ENCODE assay signal across 34 cellular contexts in the genomic region with DNA sequence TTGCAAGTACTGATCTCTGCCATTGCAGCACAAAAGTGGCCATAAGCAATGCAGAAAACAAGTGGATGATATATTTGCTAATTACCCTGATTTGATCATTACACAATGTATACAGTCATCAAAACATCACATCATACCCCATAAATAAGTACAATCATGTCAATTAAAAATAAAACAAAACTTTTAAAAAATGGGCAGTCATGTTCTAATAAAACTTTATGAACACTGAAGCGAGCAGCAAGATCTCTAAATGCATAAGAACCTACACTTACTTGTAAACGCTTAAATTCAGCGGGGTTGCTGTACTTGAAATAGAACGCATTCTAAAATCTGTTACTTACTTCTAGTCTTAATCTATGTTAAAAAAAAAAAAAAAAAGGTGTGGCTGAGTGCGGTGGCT.
"Had no signal": no experiment of that assay in that cellular context is flagged by ENCODE, and none has a peak within 500 bp of the region (broad histone marks: within the 10 kb centered on the region; RNA-seq: fewer than 3 reads in every experiment).

No MANE protein-coding gene starts in this region.

- H3K27ac ChIP-seq: adrenal gland, body of pancreas, brain microvascular endothelial cell, breast epithelium, VCaP had no signal

- H3K27me3 ChIP-seq: adrenal gland, body of pancreas, brain microvascular endothelial cell, breast epithelium had no signal

- DNase-seq: activated B cell treated with CpG ODN at 0.5 μM for 24 hours; activated CD4-positive, alpha-beta memory T cell treated with anti-CD3 and anti-CD28 coated beads for 36 hours; activated CD4-positive, alpha-beta T cell treated with anti-CD3 and anti-CD28 coated beads for 4 hours; activated CD4-positive, alpha-beta T cell treated with anti-CD3 and anti-CD28 coated beads, Interleukin-2, amount 10 ng/mL, durations not matched to agents 24 days and 14 days; activated CD4-positive, alpha-beta T cell treated with anti-CD3 and anti-CD28 coated beads, Interleukin-2, amount 50 U/mL, for 1 hour; activated CD4-positive, alpha-beta T cell treated with anti-CD3 and anti-CD28 coated beads, Interleukin-2, amount 50 U/mL, for 4 hours; activated CD4-positive, CD25-positive, alpha-beta regulatory T cell treated with anti-CD3 and anti-CD28 coated beads, Interleukin-2, amount 50 U/mL, for 72 hours; activated CD8-positive, alpha-beta memory T cell treated with anti-CD3 and anti-CD28 coated beads, Interleukin-2, amount 50 U/mL, for 4 hours; activated CD8-positive, alpha-beta T cell treated with anti-CD3 and anti-CD28 coated beads for 36 hours; activated effector memory CD4-positive, alpha-beta T cell treated with anti-CD3 and anti-CD28 coated beads, Interleukin-2, amount 50 U/mL, for 16 hours; activated gamma-delta T cell treated with Interleukin-2 at 50 U/mL for 16 hours; activated naive CD4-positive, alpha-beta T cell; activated naive CD4-positive, alpha-beta T cell treated with anti-CD3 and anti-CD28 coated beads for 36 hours; activated naive CD4-positive, alpha-beta T cell treated with anti-CD3 and anti-CD28 coated beads, Interleukin-2, amount 50 U/mL, for 16 hours; activated naive CD8-positive, alpha-beta T cell treated with anti-CD3 and anti-CD28 coated beads for 36 hours; activated T-cell treated with anti-CD3 and anti-CD28 coated beads for 4 hours; activated T-cell treated with anti-CD3 and anti-CD28 coated beads, Interleukin-2, amount 50 U/mL, for 1 hour; activated T-cell treated with anti-CD3 and anti-CD28 coated beads, Interleukin-2, amount 50 U/mL, for 4 hours; activated T-cell treated with anti-CD3 and anti-CD28 coated beads, Interleukin-2, amount 50 U/mL, for 72 hours; adrenal gland; amniotic stem cell; aorta; body of pancreas; brain microvascular endothelial cell; central memory CD4-positive, alpha-beta T cell; cerebellar nuclear complex; T-cell; T-helper 17 cell had no signal

- H3K4me1 ChIP-seq: adrenal gland, body of pancreas, breast epithelium had no signal

- H3K4me3 ChIP-seq: adrenal gland, body of pancreas, breast epithelium had no signal

- ATAC-seq: activated CD8-positive, alpha-beta T cell treated with anti-CD3 and anti-CD28 coated beads for 36 hours; activated naive CD4-positive, alpha-beta T cell treated with anti-CD3 and anti-CD28 coated beads, Interleukin-2, amount 50 U/mL, for 72 hours; activated T-cell treated with anti-CD3 and anti-CD28 coated beads, Interleukin-2, amount 50 U/mL, for 4 hours; activated T-cell treated with anti-CD3 and anti-CD28 coated beads, Interleukin-2, amount 50 U/mL, for 72 hours; activated T-helper 17 cell treated with anti-CD3 and anti-CD28 coated beads, Interleukin-2, amount 50 U/mL, for 72 hours; body of pancreas; T-cell; T-helper 17 cell had no signal

- FAIRE-seq: astrocyte, TTC549 had no signal
